Comparison of ENCODE assay signal across 22 cellular contexts in the genomic region with DNA sequence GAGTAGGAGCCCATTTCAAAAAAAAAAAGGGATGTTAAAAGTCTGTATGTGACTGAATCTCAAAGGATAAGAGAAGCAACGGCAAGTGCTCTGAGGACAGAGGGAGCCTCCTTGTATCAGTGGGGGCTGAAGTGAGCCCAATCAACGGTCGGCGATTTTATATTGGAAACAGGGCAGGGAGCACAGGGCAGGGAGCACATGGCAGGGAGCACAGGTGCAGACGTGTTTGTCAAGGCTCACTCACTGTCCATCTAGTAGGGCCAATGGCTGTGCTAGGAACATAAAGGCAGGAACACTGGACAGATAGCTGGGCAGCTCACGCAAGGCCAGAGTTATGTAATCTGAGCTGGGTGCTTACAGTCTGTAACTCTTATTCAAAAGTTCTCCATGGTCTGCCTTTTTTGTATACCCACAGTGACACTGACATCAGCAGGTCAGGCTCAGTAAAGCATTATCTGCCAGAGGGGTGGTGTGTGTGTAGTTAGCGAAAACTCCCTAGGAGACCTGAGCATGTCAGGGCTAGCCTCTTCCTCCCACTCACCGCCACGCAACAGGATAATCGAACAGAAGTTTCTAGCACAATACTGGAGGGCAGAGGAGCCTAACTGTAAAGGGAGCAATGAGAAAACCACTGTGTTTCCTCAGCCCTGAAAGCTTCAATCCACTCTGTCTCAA. TPM values are rescaled to one million over a fixed set of nuclear protein-coding genes. Genes with fewer than 3 reads are reported as not detected.
DNase-seq lines count a peak whose midpoint lies in the region; ATAC-seq, FAIRE-seq and TF ChIP-seq lines count a peak whose summit lies in the region.
"Had no signal": no experiment of that assay in that cellular context is flagged by ENCODE, and none has a peak within 500 bp of the region (broad histone marks: within the 10 kb centered on the region; RNA-seq: fewer than 3 reads in every experiment).

No MANE protein-coding gene starts in this region.

- no peak overlapping the region for H2AFZ ChIP-seq in GM23338
- H2AFZ ChIP-seq: neural progenitor cell had no signal

- H3K9me2 ChIP-seq in GM23338 (ENCODE audit: insufficient read depth), result no peaks in the 10 kb centered on the region

- H3K27me3 ChIP-seq in GM23338 (ENCODE audit: insufficient read depth) (no peaks in the 10 kb centered on the region), dorsolateral prefrontal cortex (no peaks in the 10 kb centered on the region), thyroid gland (no peaks in the 10 kb centered on the region)
- H3K27me3 ChIP-seq: neural progenitor cell, Peyer's patch had no signal

- no peak for FAIRE-seq in frontal cortex (lab: Jason Lieb, UNC)

- H3K79me2 ChIP-seq in GM23338 (replicated peaks; ENCODE audit: insufficient read depth), result no peaks in the 10 kb centered on the region

- H3K9me3 ChIP-seq in T-helper 17 cell (ENCODE audit: control insufficient read depth, low read length, poor library complexity, severe bottlenecking), result no peaks in the 10 kb centered on the region
- no peaks in the 10 kb centered on the region for H3K9me3 ChIP-seq in thyroid gland
- H3K9me3 ChIP-seq: Peyer's patch, thoracic aorta had no signal

- no peak for TF ChIP-seq CTCF in GM23338 (conservative IDR thresholded peaks at IDR 0.05; ENCODE audit: low read depth in 2 of 2)
- no peak for TF ChIP-seq CTCF in dorsolateral prefrontal cortex (IDR thresholded peaks at IDR 0.05 in 54 of 56, conservative IDR thresholded peaks at IDR 0.05 in 2 of 56; ENCODE audit: low read depth in 1 of 56, partially characterized antibody in 56 of 56)
- no peak for TF ChIP-seq CTCF in nephron progenitor cell (IDR thresholded peaks at IDR 0.05)
- no peak for TF ChIP-seq CTCF in mesothelial cell of epicardium (IDR thresholded peaks at IDR 0.05; ENCODE audit: unreplicated experiment)
- no peak for TF ChIP-seq CTCF in thyroid gland (IDR thresholded peaks at IDR 0.05)

- no peak overlapping the region for H3K4me2 ChIP-seq in GM23338
- H3K4me2 ChIP-seq: neural progenitor cell had no signal

- peaks cover 7% of the 10 kb centered on the region for H3K27me3 Mint-ChIP-seq in GM23338 (ENCODE audit: insufficient read depth, low read depth, poor library complexity)
- no peaks in the 10 kb centered on the region for H3K27me3 Mint-ChIP-seq in T-helper 17 cell
- H3K27me3 Mint-ChIP-seq in nephron progenitor cell (ENCODE audit: low read depth, poor library complexity), result no peaks in the 10 kb centered on the region
- no peaks in the 10 kb centered on the region for H3K27me3 Mint-ChIP-seq in mesothelial cell of epicardium (ENCODE audit: low read depth)
- H3K27me3 Mint-ChIP-seq: CD4-positive, alpha-beta T cell; IgD-negative memory B cell had no signal

- 94% methylated on average over 8 to 10 of the region's 10 CpGs for WGBS in thyroid gland, 2 donors

- H3K9me3 Mint-ChIP-seq in GM23338 (peaks cover 8% of the 10 kb centered on the region; the same call in 2 of the 3 replicates), nephron progenitor cell (peaks cover 10% of the 10 kb centered on the region), mesothelial cell of epicardium (peaks cover 3% of the 10 kb centered on the region)

- H3K4me1 ChIP-seq in GM23338 (ENCODE audit: insufficient read depth), result no peaks in the 10 kb centered on the region
- peaks cover 0 to 6% of the 10 kb centered on the region in 2 donors for H3K4me1 ChIP-seq in thyroid gland
- H3K4me1 ChIP-seq: neural progenitor cell, Peyer's patch had no signal

- no peaks in the 10 kb centered on the region for H3F3A ChIP-seq in GM23338 (replicated peaks; ENCODE audit: low read depth)

- H3K36me3 ChIP-seq in GM23338 (ENCODE audit: insufficient read depth) (peaks cover 31% of the 10 kb centered on the region), thyroid gland (peaks cover 59 to 60% of the 10 kb centered on the region in 2 donors)
- H3K36me3 ChIP-seq: neural progenitor cell had no signal

- ATAC-seq in GM23338 (no peak), T-helper 17 cell (no peak)

- no peak overlapping the region for H3K4me3 Mint-ChIP-seq in GM23338
- no peak overlapping the region for H3K4me3 Mint-ChIP-seq in T-helper 17 cell
- H3K4me3 Mint-ChIP-seq in nephron progenitor cell, result no peak overlapping the region
- H3K4me3 Mint-ChIP-seq in mesothelial cell of epicardium, result no peak overlapping the region
- H3K4me3 Mint-ChIP-seq: CD4-positive, alpha-beta T cell; IgD-negative memory B cell; neural progenitor cell had no signal

- H3K4me1 Mint-ChIP-seq in GM23338 (no peaks in the 10 kb centered on the region), T-helper 17 cell (no peaks in the 10 kb centered on the region), nephron progenitor cell (peaks cover 4% of the 10 kb centered on the region), mesothelial cell of epicardium (peaks cover 9% of the 10 kb centered on the region)
- H3K4me1 Mint-ChIP-seq: IgD-negative memory B cell, neural progenitor cell had no signal

- H3K27ac Mint-ChIP-seq in GM23338 (peak overlapping the region; percentile 69; the same call in 1 of the 2 replicates), T-helper 17 cell (peak overlapping the region; percentile 59), nephron progenitor cell (peak overlapping the region; percentile 93), mesothelial cell of epicardium (no peak overlapping the region)
- H3K27ac Mint-ChIP-seq: CD4-positive, alpha-beta T cell; IgD-negative memory B cell; neural progenitor cell had no signal

- TF ChIP-seq POLR2A in thyroid gland (IDR thresholded peaks at IDR 0.05), result no peak

- H3K4me3 ChIP-seq in GM23338 (no peak overlapping the region), dorsolateral prefrontal cortex (no peak overlapping the region), thyroid gland (replicated peaks in 1 of 3) (no peak overlapping the region)
- H3K4me3 ChIP-seq: neural progenitor cell, Peyer's patch, thoracic aorta had no signal

- DNase-seq in GM23338 (ENCODE audit: low spot score) (no peak), T-helper 17 cell (no peak), dorsolateral prefrontal cortex (no peak), nephron progenitor cell (no peak), GM19240 (ENCODE audit: insufficient read length, low spot score) (no peak), mesothelial cell of epicardium (ENCODE audit: low spot score in 2 of 2, unreplicated experiment in 2 of 2) (no peak), frontal cortex (ENCODE audit: low spot score in 2 of 2) (no peak), thyroid gland (no peak)
- DNase-seq: activated CD4-positive, CD25-positive, alpha-beta regulatory T cell treated with anti-CD3 and anti-CD28 coated beads, Interleukin-2, amount 50 U/mL, for 72 hours; activated effector memory CD4-positive, alpha-beta T cell treated with anti-CD3 and anti-CD28 coated beads, Interleukin-2, amount 50 U/mL, for 16 hours; amniotic stem cell; CD4-positive, alpha-beta T cell; HCEC 1CT; NCI-H1694; NCI-H345; Peyer's patch; stimulated activated CD8-positive, alpha-beta memory T cell treated with anti-CD3 and anti-CD28 coated beads, Interleukin-4, amount 100 ng/mL, for 48 hours; T-helper 9 cell had no signal

- H4K20me1 ChIP-seq in GM23338 (replicated peaks; ENCODE audit: insufficient read depth), result peaks cover under 1% of the 10 kb centered on the region; the same call in 1 of the 2 replicates

- H3K36me3 Mint-ChIP-seq in GM23338 (ENCODE audit: low read depth) (peaks cover 94% of the 10 kb centered on the region), T-helper 17 cell (ENCODE audit: low read depth) (peaks cover 13% of the 10 kb centered on the region), nephron progenitor cell (ENCODE audit: low read depth) (peaks cover 73% of the 10 kb centered on the region), mesothelial cell of epicardium (peaks cover 66% of the 10 kb centered on the region)

- no peak overlapping the region for H3K27ac ChIP-seq in GM23338 (ENCODE audit: low read depth)
- peak overlapping the region in 56 of 59 donors; percentile 6 to 84 (median 70) for H3K27ac ChIP-seq in dorsolateral prefrontal cortex
- H3K27ac ChIP-seq in thyroid gland, result no peak overlapping the region
- H3K27ac ChIP-seq: HL-60, neural progenitor cell, Peyer's patch, thoracic aorta had no signal

- intact Hi-C loops in dorsolateral prefrontal cortex (cut with DNase I), result loop anchor here in 1 of 2 donors (1.0 kb wide), 1 partner anchor 16 kb away; a partner anchor contains a TSS
- intact Hi-C loops in thyroid gland (cut with DNase I), result no loop called here

TF ChIP-seq in GM23338, 12 proteins besides CTCF, POLR2A, EP300 and RAD21:
- TF ChIP-seq NANOG (IDR thresholded peaks at IDR 0.05; ENCODE audit: borderline replicate concordance), result no peak
- no peak for TF ChIP-seq EZH2phosphoT487 (IDR thresholded peaks at IDR 0.05; ENCODE audit: unreplicated experiment)

RNA-seq across cellular contexts. Expression of a gene that starts 15.4 kb away (rescaled TPM):
- total RNA-seq in GM23338 (2014; rRNA removed; shearing (Covaris generic)), result 132 and 153 TPM in 2 replicates
- polyA plus RNA-seq in GM23338 (2016; fragmentation: Nextera tagmentation; extraction: Ambion mirVana), result 138 and 154 TPM in 2 replicates
- total RNA-seq in T-helper 17 cell (10 to 100 TPM; 48.4 to 60.1 TPM), dorsolateral prefrontal cortex (100 to 1,000 TPM in 73 of 120 experiments, 10 to 100 TPM in 47; 77.9 to 140 (median 103) TPM), mesothelial cell of epicardium (91.9 to 97.5 TPM (median 95.8 TPM) in 3 replicates), frontal cortex (49.3 TPM), thyroid gland (100 to 1,000 TPM in 1 of 4 donors, 10 to 100 TPM in 3; 39.4 to 103 (median 63.0) TPM)

Comparison
In these comparisons a context has a peak if more than half of its experiments do, and no peak if none do; other contexts are left out.
1. H3K27ac ChIP-seq: peak in dorsolateral prefrontal cortex (56 of 59); none in GM23338 (single experiment) and thyroid gland (0 of 3).